In genomic region chr5:821504-821903, GRCh38 we compare ENCODE assay signal across 21 cellular contexts. TPM values are rescaled to one million over a fixed set of nuclear protein-coding genes. Genes with fewer than 3 reads are reported as not detected.
DNase-seq lines count a peak whose midpoint lies in the region; ATAC-seq and TF ChIP-seq lines count a peak whose summit lies in the region.
"Had no signal": no experiment of that assay in that cellular context is flagged by ENCODE, and none has a peak within 500 bp of the region (broad histone marks: within the 10 kb centered on the region; RNA-seq: fewer than 3 reads in every experiment).

No MANE protein-coding gene starts in this region.

- H3K4me1 ChIP-seq in HCT116 (ENCODE audit: control insufficient read depth in 1 of 2, insufficient read depth in 2 of 2, low read length in 2 of 2), result no peaks in the 10 kb centered on the region
- no peaks in the 10 kb centered on the region for H3K4me1 ChIP-seq in PC-3 (ENCODE audit: insufficient read depth, low read length)
- H3K4me1 ChIP-seq: SJSA1 had no signal

- H3F3A ChIP-seq in PC-3 (ENCODE audit: low read length, unreplicated experiment), result no peaks in the 10 kb centered on the region

- no peak overlapping the region for H3K4me2 ChIP-seq in HCT116 (ENCODE audit: low read length)
- H3K4me2 ChIP-seq in PC-3 (ENCODE audit: low read length), result no peak overlapping the region
- H3K4me2 ChIP-seq: PC-9 had no signal

- in situ Hi-C loops in G401 (cut with HindIII; ENCODE audit: low sequenced_read_pairs), result no loop called here

- H4K20me1 ChIP-seq in HCT116 (ENCODE audit: insufficient read depth) (no peaks in the 10 kb centered on the region), PC-3 (ENCODE audit: low read length) (no peaks in the 10 kb centered on the region)

- peak; percentile 27; the same call in 1 of the 2 replicates for TF ChIP-seq RAD21 in HCT116 (IDR thresholded peaks at IDR 0.05; ENCODE audit: low read depth)

- no peak overlapping the region for H3K9ac ChIP-seq in HCT116 (ENCODE audit: low read length)
- H3K9ac ChIP-seq in PC-3 (ENCODE audit: low read length), result no peak overlapping the region

- POLR2A ChIA-PET in HCT116 (lab: Charles Lee), result no interaction called here
- POLR2A ChIA-PET in PC-3 (lab: Charles Lee; ENCODE audit: unreplicated experiment), result no interaction called here

- H3K36me3 ChIP-seq in HCT116 (ENCODE audit: control insufficient read depth in 1 of 2, insufficient read depth in 2 of 2, low read length in 2 of 2) (no peaks in the 10 kb centered on the region; a peak in 1 of 4 replicates), PC-3 (ENCODE audit: low read depth, low read length) (no peaks in the 10 kb centered on the region)
- H3K36me3 ChIP-seq: SJSA1 had no signal

- H2AFZ ChIP-seq in HCT116 (ENCODE audit: low read depth, low read length, poor library complexity, severe bottlenecking) (no peak overlapping the region), PC-3 (ENCODE audit: low read length) (no peak overlapping the region)
- H2AFZ ChIP-seq: PC-9 had no signal

- RAD21 ChIA-PET in HCT116 (lab: Charles Lee; ENCODE audit: low non-redundant PET in 1 of 2, low total read pairs in 2 of 2, uncharacterized antibody in 2 of 2, unreplicated experiment in 2 of 2), result no interaction called here

- no peak for TF ChIP-seq POLR2A in HCT116 (IDR thresholded peaks at IDR 0.05; ENCODE audit: borderline replicate concordance, extremely low read depth, insufficient read depth, insufficient read length)

- H3K4me3 ChIP-seq in HCT116 (replicated peaks in 1 of 2; ENCODE audit: low read depth in 1 of 2, low read length in 2 of 2) (no peak overlapping the region), PC-3 (ENCODE audit: low read length) (no peak overlapping the region)
- H3K4me3 ChIP-seq: K562, PC-9, SJSA1 had no signal

- no peak for TF ChIP-seq CTCF in HCT116 (IDR thresholded peaks at IDR 0.05 in 2 of 3, conservative IDR thresholded peaks at IDR 0.05 in 1 of 3; ENCODE audit: borderline replicate concordance in 1 of 3, insufficient read depth in 1 of 3, low read depth in 2 of 3, low read length in 2 of 3)
- peak; percentile 40 for TF ChIP-seq CTCF in PC-3 (conservative IDR thresholded peaks at IDR 0.05; ENCODE audit: low read depth, low read length)

- H3K27ac ChIP-seq in HCT116 (ENCODE audit: low read depth, low read length) (no peak overlapping the region), PC-3 (ENCODE audit: low read length) (no peak overlapping the region), substantia nigra (ENCODE audit: low read depth, low read length, poor library complexity, severe bottlenecking) (no peak overlapping the region)
- H3K27ac ChIP-seq: C4-2B, PC-9, SJSA1 had no signal

- CTCF ChIA-PET in HCT116 (lab: Charles Lee), result no interaction called here
- CTCF ChIA-PET in PC-3 (lab: Charles Lee), result no interaction called here

- BruUV-seq in HCT116 (replicated peaks; lab: Mats Ljungman, UMichigan) (no TSS peak), PC-3 (replicated peaks; lab: Mats Ljungman, UMichigan) (no TSS peak)

- DNase-seq in G401 (ENCODE audit: low spot score) (peak; percentile 45), HCT116 (ENCODE audit: low read depth, low spot score) (no peak), PC-3 (no peak), left kidney (ENCODE audit: low read depth, low spot score) (peak; percentile 42), hippocampal formation (lab: John Stamatoyannopoulos, UW) (no peak), substantia nigra (lab: John Stamatoyannopoulos, UW) (no peak)
- DNase-seq: ACHN, AML-193, GDM1, GOT3, NCI-H1092, NCI-H1436 treated with DMSO at 0.1 percent for 48 hours, NCI-H2029, NCI-H510A, NCI-H82, T-helper 17 cell had no signal

- H3K9me3 ChIP-seq in HCT116 (ENCODE audit: control insufficient read depth in 1 of 2, insufficient read depth in 1 of 2, low read depth in 1 of 2, low read length in 2 of 2) (no peaks in the 10 kb centered on the region), PC-3 (ENCODE audit: low read length) (no peaks in the 10 kb centered on the region)
- H3K9me3 ChIP-seq: SJSA1 had no signal

- H3K27me3 ChIP-seq in HCT116 (ENCODE audit: insufficient read depth, low read length) (no peaks in the 10 kb centered on the region), PC-3 (ENCODE audit: low read length) (no peaks in the 10 kb centered on the region)

- ATAC-seq in HCT116 (0 out of 2 replicates have a peak, but pooled peaks have one; percentile 46), PC-3 (peak; percentile 54; the same call in 1 of the 2 replicates), HG02970 (IDR thresholded peaks at IDR 0.05; ENCODE audit: low FRiP score, unreplicated experiment) (no peak)
- ATAC-seq: K562, T-helper 17 cell had no signal

- intact Hi-C loops in HCT116 (cut with micrococcal nuclease) (no loop called here), PC-3 (cut with micrococcal nuclease) (loop anchor here (5.0 kb wide), 1 partner anchor 149 kb away; no protein-coding TSS in a partner anchor)

- H3K79me2 ChIP-seq in HCT116 (ENCODE audit: insufficient read depth, low read length) (no peaks in the 10 kb centered on the region), PC-3 (ENCODE audit: low read length) (no peaks in the 10 kb centered on the region)

- no peaks in the 10 kb centered on the region for H3K9me2 ChIP-seq in HCT116 (ENCODE audit: insufficient read depth)
- no peaks in the 10 kb centered on the region for H3K9me2 ChIP-seq in PC-3 (replicated peaks; ENCODE audit: low read length)

TF ChIP-seq in HCT116, 20 proteins besides CTCF, POLR2A, EP300 and RAD21:
- TF ChIP-seq REST (IDR thresholded peaks at IDR 0.05; ENCODE audit: low read depth) (no peak), TCF7L2 (IDR thresholded peaks at IDR 0.05; ENCODE audit: borderline replicate concordance, extremely low read depth, insufficient read depth, insufficient read length) (no peak), SIN3A (IDR thresholded peaks at IDR 0.05; ENCODE audit: low read depth) (no peak), SP1 (IDR thresholded peaks at IDR 0.05; ENCODE audit: low read depth) (no peak), ELF1 (IDR thresholded peaks at IDR 0.05; ENCODE audit: borderline replicate concordance, low read depth) (no peak), EZH2phosphoT487 (IDR thresholded peaks at IDR 0.05; ENCODE audit: borderline replicate concordance) (no peak), EGR1 (IDR thresholded peaks at IDR 0.05; ENCODE audit: low read depth) (no peak), MAX (IDR thresholded peaks at IDR 0.05) (no peak), FOSL1 (IDR thresholded peaks at IDR 0.05; ENCODE audit: low read depth) (no peak), ATF3 (IDR thresholded peaks at IDR 0.05) (no peak), POLR2AphosphoS5 (IDR thresholded peaks at IDR 0.05; ENCODE audit: low read depth, low read length) (no peak), ZNF274 (IDR thresholded peaks at IDR 0.05; ENCODE audit: low read depth, low read length) (no peak), JUND (IDR thresholded peaks at IDR 0.05) (no peak), EZH2 (IDR thresholded peaks at IDR 0.05) (no peak)

RNA-seq across cellular contexts. Expression of gene ZDHHC11, which starts 29.3 kb away (rescaled TPM):
- 5.4 and 6.0 TPM in 2 replicates for total RNA-seq in G401 (2014; rRNA removed; shearing (Covaris generic))
- 17.0 TPM for total RNA-seq in HCT116 (2021; ENCODE audit: unreplicated experiment)
- polyA plus RNA-seq in HCT116 (2012), result 7.7 and 8.7 TPM in 2 replicates
- 21.5 and 26.0 TPM in 2 replicates for total RNA-seq in PC-3 (2014; rRNA removed)

RNA-seq across cellular contexts. Expression of gene ZDHHC11B, which starts 37.0 kb away (rescaled TPM):
- 0.31 TPM in 1 of 2 replicates, not detected in the other for total RNA-seq in G401 (2014; rRNA removed; shearing (Covaris generic))
- total RNA-seq in HCT116 (2021; ENCODE audit: unreplicated experiment), result 3.8 TPM
- polyA plus RNA-seq in HCT116 (2012), result 2.3 and 3.2 TPM in 2 replicates
- total RNA-seq in PC-3 (2014; rRNA removed), result 0.40 and 2.1 TPM in 2 replicates
- total RNA-seq: SJSA1 had no signal

Comparison
In these comparisons a context has a peak if more than half of its experiments do, and no peak if none do; other contexts are left out.
1. DNase-seq: peak in G401 (single experiment) and left kidney (single experiment); none in HCT116 (single experiment), PC-3 (single experiment), hippocampal formation (0 of 2) and substantia nigra (0 of 49).